ENCODE assay signal across 22 cellular contexts in the genomic region with DNA sequence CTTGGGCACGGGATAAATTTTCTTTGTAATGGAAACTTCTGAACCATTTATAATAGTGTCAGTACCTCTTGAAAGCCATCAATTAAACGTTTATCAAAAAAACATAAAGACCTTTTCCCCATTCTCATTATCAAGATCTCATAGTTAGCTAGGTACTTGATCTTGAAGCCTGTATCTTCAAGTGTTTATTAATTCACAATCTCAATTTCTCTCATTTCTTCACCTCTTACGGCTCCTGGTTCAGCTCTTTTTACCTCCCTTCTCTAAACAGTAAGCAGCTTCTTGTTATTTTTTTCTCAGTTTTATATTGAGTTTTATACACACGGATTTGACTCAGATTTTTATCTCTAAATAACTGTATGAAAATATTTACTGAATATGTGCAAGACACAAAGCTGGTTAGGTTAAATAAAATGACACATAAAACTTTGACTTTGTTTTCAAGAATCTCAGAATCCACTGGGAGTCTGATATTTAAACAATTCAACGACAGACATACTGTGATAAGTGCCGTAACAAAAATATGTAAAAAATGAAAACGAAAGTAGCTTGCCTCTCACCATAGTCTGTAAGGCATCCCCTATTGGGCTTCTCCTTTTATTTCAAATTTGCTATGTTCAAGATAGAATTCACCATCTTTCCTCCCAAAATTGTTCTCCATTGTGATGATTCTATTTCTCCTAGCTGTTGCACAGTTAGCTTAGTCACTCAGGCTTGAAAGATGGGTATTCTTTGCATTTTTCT.
"Had no signal": no experiment of that assay in that cellular context is flagged by ENCODE, and none has a peak within 500 bp of the region (broad histone marks: within the 10 kb centered on the region; RNA-seq: fewer than 3 reads in every experiment).

No MANE protein-coding gene starts in this region.

- H3K27ac ChIP-seq: dorsolateral prefrontal cortex, esophagus muscularis mucosa, parathyroid adenoma, right lobe of liver, skin epidermis, vagina, VCaP had no signal

- H3K4me1 ChIP-seq: esophagus muscularis mucosa, parathyroid adenoma, right lobe of liver, vagina had no signal

- DNase-seq: activated CD4-positive, alpha-beta memory T cell treated with anti-CD3 and anti-CD28 coated beads, Interleukin-2, amount 10 ng/mL, durations not matched to agents 7 days and 5 days; activated CD4-positive, alpha-beta T cell treated with anti-CD3 and anti-CD28 coated beads, Interleukin-2, amount 10 ng/mL, durations not matched to agents 24 days and 14 days; activated CD8-positive, alpha-beta memory T cell treated with anti-CD3 and anti-CD28 coated beads, Interleukin-2, amount 10 ng/mL, durations not matched to agents 7 days and 5 days; activated gamma-delta T cell; activated T-cell treated with anti-CD3 and anti-CD28 coated beads for 4 hours; anterior cingulate cortex; dorsolateral prefrontal cortex; foreskin fibroblast; left colon; naive B cell; nucleus accumbens; right lobe of liver; stimulated activated CD4-positive, alpha-beta T cell treated with anti-CD3 and anti-CD28 coated beads, Interleukin-1b, Interleukin-23, amount 100 ng/mL, for 48 hours; stimulated activated naive CD8-positive, alpha-beta T cell treated with anti-CD3 and anti-CD28 coated beads, Interleukin-15, amount 100 ng/mL, for 72 hours; trophoblast cell had no signal

- H3K79me2 ChIP-seq: parathyroid adenoma had no signal

- H3K27me3 ChIP-seq: dorsolateral prefrontal cortex, esophagus muscularis mucosa, right lobe of liver, vagina had no signal

- H3K4me3 ChIP-seq: dorsolateral prefrontal cortex, esophagus muscularis mucosa, lung, right lobe of liver, skin epidermis, vagina had no signal

- H3K36me3 ChIP-seq: esophagus muscularis mucosa, right lobe of liver, vagina had no signal

- H3K9me3 ChIP-seq: esophagus muscularis mucosa, right lobe of liver, vagina had no signal

- ATAC-seq: activated CD4-positive, CD25-positive, alpha-beta regulatory T cell treated with anti-CD3 and anti-CD28 coated beads, Interleukin-2, amount 50 U/mL, for 24 hours; activated CD8-positive, alpha-beta memory T cell treated with anti-CD3 and anti-CD28 coated beads, Interleukin-2, amount 10 ng/mL, durations not matched to agents 7 days and 5 days; left colon; right lobe of liver; stimulated activated naive CD8-positive, alpha-beta T cell treated with anti-CD3 and anti-CD28 coated beads, Interleukin-15, amount 100 ng/mL, for 72 hours had no signal

- H2AFZ ChIP-seq: parathyroid adenoma had no signal

- H3K9ac ChIP-seq: parathyroid adenoma had no signal
